In the genomic region with DNA sequence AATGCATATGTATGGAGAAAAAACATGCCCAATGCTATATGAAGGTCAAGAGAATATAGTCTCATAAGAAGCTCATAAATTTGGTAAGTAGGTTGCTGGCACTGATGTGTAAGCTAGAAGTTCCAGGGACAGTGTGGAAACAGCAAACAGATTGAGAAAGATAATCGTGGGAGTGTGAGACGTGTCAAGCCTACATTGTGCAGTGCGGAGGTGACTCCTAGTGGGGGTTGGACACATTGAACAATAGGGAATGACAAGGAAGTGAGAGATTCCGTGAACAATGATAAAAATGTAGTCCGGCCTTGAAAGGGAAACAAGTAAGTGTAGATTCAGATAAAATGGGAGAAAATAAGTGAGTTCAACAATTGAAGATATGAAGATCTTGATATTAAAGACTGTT, we compare ENCODE assay signal across 10 cellular contexts.
DNase-seq lines count a peak whose midpoint lies in the region; FAIRE-seq and TF ChIP-seq lines count a peak whose summit lies in the region.
"Had no signal": no experiment of that assay in that cellular context is flagged by ENCODE, and none has a peak within 500 bp of the region (broad histone marks: within the 10 kb centered on the region; RNA-seq: fewer than 3 reads in every experiment).

No MANE protein-coding gene starts in this region.

- no peaks in the 10 kb centered on the region for H3F3A ChIP-seq in neural progenitor cell (ENCODE audit: low read depth)

- CTCF ChIA-PET in activated naive CD4-positive, alpha-beta T cell treated with anti-CD3 and anti-CD28 coated beads, Interleukin-2, amount 10 ng/mL, durations not matched to agents 7 days and 5 days (lab: Charles Lee), result no interaction called here

- FAIRE-seq in astrocyte (lab: Jason Lieb, UNC), result no peak
- FAIRE-seq: H54 had no signal

- H3K36me3 Mint-ChIP-seq in astrocyte (ENCODE audit: low read depth, unreplicated experiment) (no peaks in the 10 kb centered on the region), neural progenitor cell (peaks cover 3% of the 10 kb centered on the region)
- H3K36me3 Mint-ChIP-seq in activated naive CD4-positive, alpha-beta T cell treated with anti-CD3 and anti-CD28 coated beads, Interleukin-2, amount 10 ng/mL, durations not matched to agents 7 days and 5 days, result no peaks in the 10 kb centered on the region

- H3K9me3 Mint-ChIP-seq in astrocyte (ENCODE audit: unreplicated experiment) (no peaks in the 10 kb centered on the region), neural progenitor cell (peaks cover 11% of the 10 kb centered on the region)
- peaks cover 5% of the 10 kb centered on the region for H3K9me3 Mint-ChIP-seq in activated naive CD4-positive, alpha-beta T cell treated with anti-CD3 and anti-CD28 coated beads, Interleukin-2, amount 10 ng/mL, durations not matched to agents 7 days and 5 days

- H4K20me1 ChIP-seq in astrocyte (ENCODE audit: insufficient read depth, low read length), result no peaks in the 10 kb centered on the region
- H4K20me1 ChIP-seq in neural progenitor cell (ENCODE audit: low read depth), result no peaks in the 10 kb centered on the region

- H3K9ac ChIP-seq in astrocyte (ENCODE audit: low read length) (no peak overlapping the region), neural progenitor cell (no peak overlapping the region)

- peaks cover 8% of the 10 kb centered on the region for H3K4me1 Mint-ChIP-seq in astrocyte (ENCODE audit: low read depth, unreplicated experiment)
- no peaks in the 10 kb centered on the region for H3K4me1 Mint-ChIP-seq in neural progenitor cell
- H3K4me1 Mint-ChIP-seq in activated naive CD4-positive, alpha-beta T cell treated with anti-CD3 and anti-CD28 coated beads, Interleukin-2, amount 10 ng/mL, durations not matched to agents 7 days and 5 days, result no peaks in the 10 kb centered on the region

- H3K4me1 ChIP-seq in astrocyte (ENCODE audit: insufficient read depth, low read length) (no peaks in the 10 kb centered on the region), neural progenitor cell (no peaks in the 10 kb centered on the region)
- H3K4me1 ChIP-seq: psoas muscle had no signal

- no peak overlapping the region for H3K4me3 Mint-ChIP-seq in astrocyte (ENCODE audit: unreplicated experiment)
- no peak overlapping the region for H3K4me3 Mint-ChIP-seq in neural progenitor cell
- H3K4me3 Mint-ChIP-seq in activated naive CD4-positive, alpha-beta T cell treated with anti-CD3 and anti-CD28 coated beads, Interleukin-2, amount 10 ng/mL, durations not matched to agents 7 days and 5 days, result no peak overlapping the region

- DNase-seq in DMS153 (lab: John Stamatoyannopoulos, UW), result peak; percentile 28
- no peak for DNase-seq in DMS153 treated with DMSO at 0.1 percent for 48 hours (lab: John Stamatoyannopoulos, UW; ENCODE audit: unreplicated experiment)
- peak; percentile 41 for DNase-seq in NCI-H1694 treated with DMSO at 0.1 percent for 48 hours (lab: John Stamatoyannopoulos, UW)
- peak; percentile 12 for DNase-seq in astrocyte (ENCODE audit: low read depth)
- peak; percentile 9 for DNase-seq in neural progenitor cell (ENCODE audit: low spot score)
- DNase-seq in CD1c-positive myeloid dendritic cell (ENCODE audit: extremely low spot score), result no peak
- no peak for DNase-seq in stimulated activated CD4-positive, alpha-beta T cell treated with anti-CD3 and anti-CD28 coated beads, Interleukin-15, amount 100 ng/mL, for 24 hours
- DNase-seq in activated naive CD4-positive, alpha-beta T cell treated with anti-CD3 and anti-CD28 coated beads, Interleukin-2, amount 10 ng/mL, durations not matched to agents 7 days and 5 days, result no peak
- DNase-seq: psoas muscle had no signal

- H3K27ac Mint-ChIP-seq in astrocyte (ENCODE audit: unreplicated experiment) (no peak overlapping the region), neural progenitor cell (no peak overlapping the region)
- H3K27ac Mint-ChIP-seq in activated naive CD4-positive, alpha-beta T cell treated with anti-CD3 and anti-CD28 coated beads, Interleukin-2, amount 10 ng/mL, durations not matched to agents 7 days and 5 days, result no peak overlapping the region

- H3K36me3 ChIP-seq in astrocyte (ENCODE audit: insufficient read depth, low read length) (no peaks in the 10 kb centered on the region), neural progenitor cell (no peaks in the 10 kb centered on the region)

- H3K27me3 ChIP-seq in astrocyte (ENCODE audit: insufficient read depth, low read length), result no peaks in the 10 kb centered on the region
- H3K27me3 ChIP-seq in neural progenitor cell, result no peaks in the 10 kb centered on the region

- peak; percentile 50 for TF ChIP-seq CTCF in astrocyte (IDR thresholded peaks at IDR 0.05; ENCODE audit: insufficient read depth, low read depth, low read length)
- peak; percentile 37 for TF ChIP-seq CTCF in neural progenitor cell (IDR thresholded peaks at IDR 0.05)

- H3K79me2 ChIP-seq in astrocyte (ENCODE audit: insufficient read depth, low read length) (no peaks in the 10 kb centered on the region), neural progenitor cell (ENCODE audit: low read depth) (no peaks in the 10 kb centered on the region)

- H3K4me3 ChIP-seq in astrocyte (ENCODE audit: insufficient read depth, low read depth, low read length) (no peak overlapping the region), neural progenitor cell (no peak overlapping the region)
- H3K4me3 ChIP-seq: psoas muscle had no signal

- H3K27ac ChIP-seq in astrocyte (ENCODE audit: low read depth, low read length), result no peak overlapping the region
- H3K27ac ChIP-seq in neural progenitor cell, result no peak overlapping the region
- H3K27ac ChIP-seq: psoas muscle had no signal

- H3K27me3 Mint-ChIP-seq in astrocyte (ENCODE audit: low read depth, unreplicated experiment) (no peaks in the 10 kb centered on the region), neural progenitor cell (ENCODE audit: insufficient read depth, low read depth) (no peaks in the 10 kb centered on the region)
- no peaks in the 10 kb centered on the region for H3K27me3 Mint-ChIP-seq in activated naive CD4-positive, alpha-beta T cell treated with anti-CD3 and anti-CD28 coated beads, Interleukin-2, amount 10 ng/mL, durations not matched to agents 7 days and 5 days

- peak overlapping the region; percentile 44 for H2AFZ ChIP-seq in astrocyte (ENCODE audit: low read depth, low read length)
- no peak overlapping the region for H2AFZ ChIP-seq in neural progenitor cell (replicated peaks)

- H3K4me2 ChIP-seq in astrocyte (ENCODE audit: low read length), result no peak overlapping the region
- H3K4me2 ChIP-seq in neural progenitor cell, result no peak overlapping the region

- H3K9me3 ChIP-seq in astrocyte (ENCODE audit: insufficient read depth, low read depth, low read length), result no peaks in the 10 kb centered on the region
- H3K9me3 ChIP-seq in neural progenitor cell (ENCODE audit: low read depth), result no peaks in the 10 kb centered on the region

Comparison
In these comparisons a context has a peak if more than half of its experiments do, and no peak if none do; other contexts are left out.
1. DNase-seq: peak in DMS153 (single experiment), NCI-H1694 treated with DMSO at 0.1 percent for 48 hours (single experiment), astrocyte (single experiment) and neural progenitor cell (single experiment); none in DMS153 treated with DMSO at 0.1 percent for 48 hours (single experiment), CD1c-positive myeloid dendritic cell (single experiment), stimulated activated CD4-positive, alpha-beta T cell treated with anti-CD3 and anti-CD28 coated beads, Interleukin-15, amount 100 ng/mL, for 24 hours (single experiment) and activated naive CD4-positive, alpha-beta T cell treated with anti-CD3 and anti-CD28 coated beads, Interleukin-2, amount 10 ng/mL, durations not matched to agents 7 days and 5 days (single experiment).